ENCODE assay signal across 1 cellular context in the genomic region with DNA sequence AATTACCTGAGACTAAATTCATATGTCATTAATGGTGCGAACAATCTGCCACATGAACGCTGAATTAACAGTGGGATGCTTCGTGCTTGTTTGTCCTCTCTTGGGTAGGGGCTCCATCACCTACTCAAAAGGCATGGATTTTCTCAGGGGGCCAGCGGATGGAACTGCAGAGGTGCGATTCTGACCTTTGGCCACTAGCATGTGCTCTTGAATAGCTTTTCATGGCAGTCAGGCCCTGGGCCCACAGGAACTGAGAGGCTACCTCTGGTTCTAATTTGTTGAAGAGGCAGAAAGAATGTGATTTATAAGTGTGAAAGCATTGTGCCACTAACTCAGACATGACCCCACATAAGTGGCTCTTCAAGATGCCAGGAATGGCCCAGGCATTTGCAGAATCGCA.
A peak's percentile ranks its signal among the peaks of the same experiment; 100 is the strongest.
TF ChIP-seq lines count a peak whose summit lies in the region.

No MANE protein-coding gene starts in this region.

TF ChIP-seq in K562, 482 proteins besides CTCF, POLR2A, EP300 and RAD21 (continued from another document):
- TF ChIP-seq, protein P1, sequence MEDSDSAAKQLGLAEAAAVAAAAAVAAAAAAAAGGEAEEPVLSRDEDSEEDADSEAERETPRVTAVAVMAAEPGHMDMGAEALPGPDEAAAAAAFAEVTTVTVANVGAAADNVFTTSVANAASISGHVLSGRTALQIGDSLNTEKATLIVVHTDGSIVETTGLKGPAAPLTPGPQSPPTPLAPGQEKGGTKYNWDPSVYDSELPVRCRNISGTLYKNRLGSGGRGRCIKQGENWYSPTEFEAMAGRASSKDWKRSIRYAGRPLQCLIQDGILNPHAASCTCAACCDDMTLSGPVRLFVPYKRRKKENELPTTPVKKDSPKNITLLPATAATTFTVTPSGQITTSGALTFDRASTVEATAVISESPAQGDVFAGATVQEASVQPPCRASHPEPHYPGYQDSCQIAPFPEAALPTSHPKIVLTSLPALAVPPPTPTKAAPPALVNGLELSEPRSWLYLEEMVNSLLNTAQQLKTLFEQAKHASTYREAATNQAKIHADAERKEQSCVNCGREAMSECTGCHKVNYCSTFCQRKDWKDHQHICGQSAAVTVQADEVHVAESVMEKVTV (CRISPR knock-in tag; IDR thresholded peaks at IDR 0.05): 0 out of 2 replicates have a peak, but pooled peaks have one; percentile 33
